14 cellular contexts compared by ENCODE assay signal in the genomic region with DNA sequence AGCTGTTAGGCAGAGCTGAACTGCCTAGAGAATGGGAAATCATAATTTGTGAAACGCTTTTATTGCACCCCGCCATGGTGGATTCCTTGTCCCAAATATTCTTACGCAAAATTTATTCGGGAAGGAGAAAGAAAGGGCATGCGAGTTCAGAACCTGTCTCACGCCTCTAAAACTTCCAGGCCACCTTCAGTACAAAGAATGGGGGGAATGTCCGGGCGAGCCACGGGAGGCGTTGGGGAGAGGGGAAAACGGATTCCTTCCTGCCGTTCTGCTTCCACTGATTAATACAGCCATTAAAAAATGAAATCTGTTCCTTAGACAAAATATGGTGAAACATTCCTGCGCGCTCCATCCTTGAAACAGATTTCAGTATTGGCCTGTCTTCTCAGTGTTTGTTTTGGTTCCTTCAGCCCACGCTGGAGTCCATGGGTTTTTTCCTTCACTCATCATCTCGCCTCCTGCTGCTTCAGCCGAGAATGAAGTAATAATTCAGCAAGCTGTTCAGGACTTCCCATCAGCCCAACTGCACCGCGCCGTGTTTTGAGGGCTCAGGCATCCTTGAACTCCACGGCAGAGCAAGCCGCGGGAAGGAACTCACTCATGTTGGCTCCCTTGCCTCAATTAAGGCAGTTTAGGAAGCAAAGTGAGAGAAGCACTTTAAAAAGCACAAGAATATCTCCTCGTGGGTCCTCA. TPM values are rescaled to one million over a fixed set of nuclear protein-coding genes. Genes with fewer than 3 reads are reported as not detected.
DNase-seq lines count a peak whose midpoint lies in the region; FAIRE-seq and TF ChIP-seq lines count a peak whose summit lies in the region.
"Had no signal": no experiment of that assay in that cellular context is flagged by ENCODE, and none has a peak within 500 bp of the region (broad histone marks: within the 10 kb centered on the region; RNA-seq: fewer than 3 reads in every experiment).

No MANE protein-coding gene starts in this region.

- intact Hi-C loops in A673 (cut with micrococcal nuclease; ENCODE audit: unreplicated experiment) (loop anchor here (1.0 kb wide), 1 partner anchor 936 kb away; no protein-coding TSS in a partner anchor), head of caudate nucleus (cut with DNase I) (loop anchor here (5.0 kb wide), 1 partner anchor 812 kb away; no protein-coding TSS in a partner anchor)
- intact Hi-C loops in activated CD4-positive, alpha-beta T cell treated with anti-CD3 and anti-CD28 coated beads, Interleukin-2, amount 10 ng/mL, durations not matched to agents 24 days and 14 days (cut with micrococcal nuclease), result loop anchor here (5.0 to 10.0 kb wide), 3 partner anchors 174 to 1052 kb away; no protein-coding TSS in a partner anchor

- H3K27me3 ChIP-seq in A673 (replicated peaks; ENCODE audit: insufficient read depth, low read depth, low read length, poor library complexity) (no peaks in the 10 kb centered on the region), fibroblast of lung (ENCODE audit: control insufficient read depth, insufficient read depth, low read length) (no peaks in the 10 kb centered on the region)

- POLR2A ChIA-PET in A673 (lab: Charles Lee; ENCODE audit: low non-redundant PET), result no interaction called here

- peaks cover 2% of the 10 kb centered on the region for H3K4me1 Mint-ChIP-seq in activated CD4-positive, alpha-beta T cell treated with anti-CD3 and anti-CD28 coated beads, Interleukin-2, amount 10 ng/mL, durations not matched to agents 24 days and 14 days
- H3K4me1 Mint-ChIP-seq: immature natural killer cell had no signal

- no peaks in the 10 kb centered on the region for H3K36me3 Mint-ChIP-seq in activated CD4-positive, alpha-beta T cell treated with anti-CD3 and anti-CD28 coated beads, Interleukin-2, amount 10 ng/mL, durations not matched to agents 24 days and 14 days (ENCODE audit: low read depth)
- H3K36me3 Mint-ChIP-seq: activated naive CD8-positive, alpha-beta T cell; immature natural killer cell had no signal

- H3K4me3 ChIP-seq in A673 (ENCODE audit: low read depth, low read length, poor library complexity, severe bottlenecking) (peak overlapping the region; percentile 7), fibroblast of lung (replicated peaks in 1 of 4; ENCODE audit: control extremely low read depth in 1 of 4, insufficient read depth in 1 of 4, low read depth in 3 of 4, low read length in 4 of 4) (peak overlapping the region in 1 of 4 experiments; percentile 16)

- H3K4me2 ChIP-seq in fibroblast of lung (ENCODE audit: extremely low read depth, insufficient read depth, low read length), result peak overlapping the region; percentile 44

- H2AFZ ChIP-seq in fibroblast of lung (ENCODE audit: low read length), result peak overlapping the region; percentile 17

- FAIRE-seq in D721Med (lab: Jason Lieb, UNC), result no peak

- DNase-seq in A673 (ENCODE audit: low spot score) (peak; percentile 43), NCI-H446 treated with DMSO at 0.1 percent for 48 hours (lab: John Stamatoyannopoulos, UW) (peak; percentile 31), fibroblast of lung (ENCODE audit: low read depth in 2 of 2) (peak; percentile 24 to 47), non-pigmented ciliary epithelial cell (ENCODE audit: low read depth) (peak; percentile 41), head of caudate nucleus (no peak), D721Med (ENCODE audit: insufficient read length, low spot score) (no peak), NCI-H2081 treated with DMSO at 0.1 percent for 48 hours (lab: John Stamatoyannopoulos, UW) (no peak)
- DNase-seq in activated CD4-positive, alpha-beta T cell treated with anti-CD3 and anti-CD28 coated beads, Interleukin-2, amount 10 ng/mL, durations not matched to agents 24 days and 14 days, result no peak
- DNase-seq: activated CD8-positive, alpha-beta T cell treated with anti-CD3 and anti-CD28 coated beads, Interleukin-2, amount 10 ng/mL, durations not matched to agents 7 days and 5 days; H9; immature natural killer cell; T-helper 1 cell had no signal

- TF ChIP-seq CTCF in A673 (conservative IDR thresholded peaks at IDR 0.05; ENCODE audit: low read depth, low read length), result no peak
- no peak for TF ChIP-seq CTCF in fibroblast of lung (conservative IDR thresholded peaks at IDR 0.05 in 1 of 2, IDR thresholded peaks at IDR 0.05 in 1 of 2; ENCODE audit: low read depth in 1 of 2, low read length in 2 of 2)
- no peak for TF ChIP-seq CTCF in D721Med (IDR thresholded peaks at IDR 0.05; ENCODE audit: insufficient read depth, missing control alignments)

- no peak overlapping the region for H3K9ac ChIP-seq in fibroblast of lung (ENCODE audit: insufficient read depth, low read length)

- no peaks in the 10 kb centered on the region for H3K79me2 ChIP-seq in fibroblast of lung (ENCODE audit: control insufficient read depth, insufficient read depth, low read length)

- H4K20me1 ChIP-seq in fibroblast of lung (ENCODE audit: control insufficient read depth, extremely low read depth, insufficient read depth, low read length), result no peaks in the 10 kb centered on the region

- H3K27ac ChIP-seq in A673 (ENCODE audit: low read depth, low read length, poor library complexity, severe bottlenecking), result no peak overlapping the region
- H3K27ac ChIP-seq in fibroblast of lung (ENCODE audit: insufficient read depth, low read length), result no peak overlapping the region
- H3K27ac ChIP-seq: HL-60 had no signal

- no TSS peak for BruUV-seq in A673 (replicated peaks; lab: Mats Ljungman, UMichigan)

- H3K36me3 ChIP-seq in A673 (ENCODE audit: insufficient read depth, low read length, poor library complexity, severe bottlenecking) (no peaks in the 10 kb centered on the region), fibroblast of lung (ENCODE audit: control insufficient read depth, insufficient read depth, low read length) (no peaks in the 10 kb centered on the region)

- CTCF ChIA-PET in A673 (lab: Charles Lee), result interaction anchor here (1.5 kb wide), 1 partner anchor 26 kb away, joined by 3 read pairs; no protein-coding TSS in a partner anchor

- peaks cover 18% of the 10 kb centered on the region for H3K27me3 Mint-ChIP-seq in activated CD4-positive, alpha-beta T cell treated with anti-CD3 and anti-CD28 coated beads, Interleukin-2, amount 10 ng/mL, durations not matched to agents 24 days and 14 days

- H3K27ac Mint-ChIP-seq in activated CD4-positive, alpha-beta T cell treated with anti-CD3 and anti-CD28 coated beads, Interleukin-2, amount 10 ng/mL, durations not matched to agents 24 days and 14 days, result no peak overlapping the region
- H3K27ac Mint-ChIP-seq: activated CD8-positive, alpha-beta T cell treated with anti-CD3 and anti-CD28 coated beads, Interleukin-2, amount 10 ng/mL, durations not matched to agents 7 days and 5 days; activated naive CD8-positive, alpha-beta T cell; immature natural killer cell had no signal

- no peaks in the 10 kb centered on the region for H3K9me3 Mint-ChIP-seq in activated CD4-positive, alpha-beta T cell treated with anti-CD3 and anti-CD28 coated beads, Interleukin-2, amount 10 ng/mL, durations not matched to agents 24 days and 14 days
- H3K9me3 Mint-ChIP-seq: immature natural killer cell had no signal

- H3K4me3 Mint-ChIP-seq in activated CD4-positive, alpha-beta T cell treated with anti-CD3 and anti-CD28 coated beads, Interleukin-2, amount 10 ng/mL, durations not matched to agents 24 days and 14 days, result no peak overlapping the region
- H3K4me3 Mint-ChIP-seq: activated CD8-positive, alpha-beta T cell treated with anti-CD3 and anti-CD28 coated beads, Interleukin-2, amount 10 ng/mL, durations not matched to agents 7 days and 5 days; activated naive CD8-positive, alpha-beta T cell; H9; immature natural killer cell had no signal

- H3K4me1 ChIP-seq in A673 (ENCODE audit: insufficient read depth, low read length, poor library complexity, severe bottlenecking), result peaks cover 14% of the 10 kb centered on the region
- H3K4me1 ChIP-seq in fibroblast of lung (ENCODE audit: control insufficient read depth, extremely low read depth, insufficient read depth, low read length), result no peaks in the 10 kb centered on the region

- H3K9me3 ChIP-seq in A673 (ENCODE audit: low read depth, low read length, poor library complexity, severe bottlenecking) (no peaks in the 10 kb centered on the region), fibroblast of lung (ENCODE audit: control insufficient read depth, insufficient read depth, low read depth, low read length) (no peaks in the 10 kb centered on the region)

RNA-seq across cellular contexts. Expression of a gene that starts 47.7 kb away (rescaled TPM):
- total RNA-seq in A673 (2021) (108 and 112 TPM in 2 replicates), fibroblast of lung (9.5 and 51.5 TPM in 2 replicates)
- 27.0 and 104 TPM in 2 replicates for polyA plus RNA-seq in fibroblast of lung
- 25.8 and 96.6 TPM in 2 replicates for polyA plus RNA-seq in fibroblast of lung (2012)
- 6.5 TPM in 1 of 2 replicates, not detected in the other for polyA minus RNA-seq in fibroblast of lung (ENCODE audit: low replicate concordance)
- 42.5 and 50.8 TPM in 2 replicates for total RNA-seq in activated CD4-positive, alpha-beta T cell treated with anti-CD3 and anti-CD28 coated beads, Interleukin-2, amount 10 ng/mL, durations not matched to agents 24 days and 14 days

Comparison
In these comparisons a context has a peak if more than half of its experiments do, and no peak if none do; other contexts are left out.
1. DNase-seq: peak in A673 (single experiment), NCI-H446 treated with DMSO at 0.1 percent for 48 hours (single experiment), fibroblast of lung (2 of 2) and non-pigmented ciliary epithelial cell (single experiment); none in activated CD4-positive, alpha-beta T cell treated with anti-CD3 and anti-CD28 coated beads, Interleukin-2, amount 10 ng/mL, durations not matched to agents 24 days and 14 days (single experiment), head of caudate nucleus (0 of 42), D721Med (single experiment) and NCI-H2081 treated with DMSO at 0.1 percent for 48 hours (single experiment).